Comparison of ENCODE assay signal across 8 cellular contexts in genomic region chr9:86948153-86948929, GRCh38. TPM values are rescaled to one million over a fixed set of nuclear protein-coding genes. Genes with fewer than 3 reads are reported as not detected.
A peak's percentile ranks its signal among the peaks of the same experiment; 100 is the strongest.
DNase-seq lines count a peak whose midpoint lies in the region; ATAC-seq and TF ChIP-seq lines count a peak whose summit lies in the region.

No MANE protein-coding gene starts in this region.

- H3K27me3 ChIP-seq in PC-3 (ENCODE audit: low read length), result peaks cover 27% of the 10 kb centered on the region

- peaks cover 7 to 13% of the 10 kb centered on the region in 2 donors for H3K27me3 Mint-ChIP-seq in natural killer cell (ENCODE audit: low read depth in 2 of 2)
- H3K27me3 Mint-ChIP-seq in stimulated activated naive B cell treated with anti-CD40 and anti-IgM and Interleukin-4, amounts not matched to agents 10 μg/mL and 1 μg/mL and 100 μg/mL, for 72 hours, result peaks cover 32 to 54% of the 10 kb centered on the region in 2 donors

- no peaks in the 10 kb centered on the region for H3K9me3 ChIP-seq in PC-3 (ENCODE audit: low read length)

- CTCF ChIA-PET in PC-3 (lab: Charles Lee), result interaction anchor here (0.6 kb wide), 1 partner anchor 15 kb away, joined by 3 read pairs; no protein-coding TSS in a partner anchor

- DNase-seq in C1 segment of cervical spinal cord (lab: John Stamatoyannopoulos, UW) (peak; percentile 11 to 84 (median 72)), PC-3 (peak; percentile 65), fibroblast of mammary gland (ENCODE audit: low read depth) (peak; percentile 85), natural killer cell (peak; percentile 65)
- peak; percentile 48 to 53 for DNase-seq in activated T-helper 1 cell treated with anti-CD3 and anti-CD28 coated beads, Interleukin-2, amount 50 U/mL, for 16 hours (ENCODE audit: low read depth in 1 of 2, low spot score in 1 of 2)
- peak; percentile 53 for DNase-seq in stimulated activated naive B cell treated with anti-CD40 and anti-IgM and Interleukin-4, amounts not matched to agents 10 μg/mL and 1 μg/mL and 100 μg/mL, for 72 hours

- peaks cover 24 to 30% of the 10 kb centered on the region in 2 donors for H3K4me1 Mint-ChIP-seq in natural killer cell
- H3K4me1 Mint-ChIP-seq in stimulated activated naive B cell treated with anti-CD40 and anti-IgM and Interleukin-4, amounts not matched to agents 10 μg/mL and 1 μg/mL and 100 μg/mL, for 72 hours, result peaks cover 8 to 22% of the 10 kb centered on the region in 2 donors

- no peak overlapping the region for H3K9ac ChIP-seq in PC-3 (ENCODE audit: low read length)

- H3K4me3 ChIP-seq in PC-3 (ENCODE audit: low read length), result peak overlapping the region; percentile 40
- H3K4me3 ChIP-seq in fibroblast of mammary gland (ENCODE audit: control insufficient read depth, low read depth, low read length), result peak overlapping the region; percentile 87

- H3K79me2 ChIP-seq in PC-3 (ENCODE audit: low read length), result no peaks in the 10 kb centered on the region

- no peak overlapping the region for H3K27ac ChIP-seq in PC-3 (ENCODE audit: low read length)

- no peaks in the 10 kb centered on the region for H3K9me2 ChIP-seq in PC-3 (replicated peaks; ENCODE audit: low read length)

- H3K36me3 Mint-ChIP-seq in natural killer cell, result no peaks in the 10 kb centered on the region
- no peaks in the 10 kb centered on the region for H3K36me3 Mint-ChIP-seq in stimulated activated naive B cell treated with anti-CD40 and anti-IgM and Interleukin-4, amounts not matched to agents 10 μg/mL and 1 μg/mL and 100 μg/mL, for 72 hours

- peak overlapping the region; percentile 89 for H3K4me3 Mint-ChIP-seq in natural killer cell
- peak overlapping the region; percentile 80 to 84 for H3K4me3 Mint-ChIP-seq in stimulated activated naive B cell treated with anti-CD40 and anti-IgM and Interleukin-4, amounts not matched to agents 10 μg/mL and 1 μg/mL and 100 μg/mL, for 72 hours

- TF ChIP-seq CTCF in PC-3 (conservative IDR thresholded peaks at IDR 0.05; ENCODE audit: low read depth, low read length) (peak; percentile 60), fibroblast of mammary gland (conservative IDR thresholded peaks at IDR 0.05; ENCODE audit: control insufficient read depth, insufficient read depth, low read depth, low read length) (peak; percentile 87), natural killer cell (IDR thresholded peaks at IDR 0.05) (peak; percentile 85)

- H3K9me3 Mint-ChIP-seq in natural killer cell, result no peaks in the 10 kb centered on the region
- H3K9me3 Mint-ChIP-seq in stimulated activated naive B cell treated with anti-CD40 and anti-IgM and Interleukin-4, amounts not matched to agents 10 μg/mL and 1 μg/mL and 100 μg/mL, for 72 hours, result peaks cover 0 to 5% of the 10 kb centered on the region in 2 donors

- BruUV-seq in PC-3 (replicated peaks; lab: Mats Ljungman, UMichigan), result no TSS peak

- POLR2A ChIA-PET in PC-3 (lab: Charles Lee; ENCODE audit: unreplicated experiment), result no interaction called here

- peak overlapping the region; percentile 55; the same call in 1 of the 2 replicates for H2AFZ ChIP-seq in PC-3 (ENCODE audit: low read length)

- intact Hi-C loops in PC-3 (cut with micrococcal nuclease), result loop anchor here (5.0 kb wide), 1 partner anchor 374 kb away; no protein-coding TSS in a partner anchor
- intact Hi-C loops in natural killer cell (cut with micrococcal nuclease), result no loop called here

- H4K20me1 ChIP-seq in PC-3 (ENCODE audit: low read length), result no peaks in the 10 kb centered on the region

- no peaks in the 10 kb centered on the region for H3F3A ChIP-seq in PC-3 (ENCODE audit: low read length, unreplicated experiment)

- no peaks in the 10 kb centered on the region for H3K36me3 ChIP-seq in PC-3 (ENCODE audit: low read depth, low read length)

- H3K4me2 ChIP-seq in PC-3 (ENCODE audit: low read length), result peak overlapping the region; percentile 91

- peak; percentile 67 for ATAC-seq in GM19328 (IDR thresholded peaks at IDR 0.05; ENCODE audit: unreplicated experiment)
- ATAC-seq in HG03460 (IDR thresholded peaks at IDR 0.05; ENCODE audit: unreplicated experiment), result peak; percentile 68
- ATAC-seq in PC-3, result peak; percentile 65
- peak; percentile 63 to 76 (median 68) for ATAC-seq in natural killer cell
- peak; percentile 71 to 75 for ATAC-seq in stimulated activated naive B cell treated with anti-CD40 and anti-IgM and Interleukin-4, amounts not matched to agents 10 μg/mL and 1 μg/mL and 100 μg/mL, for 72 hours (replicated peaks)

- H3K4me1 ChIP-seq in PC-3 (ENCODE audit: insufficient read depth, low read length), result peaks cover 3% of the 10 kb centered on the region; the same call in 1 of the 2 replicates

- peak overlapping the region; percentile 74 to 88 for H3K27ac Mint-ChIP-seq in natural killer cell
- H3K27ac Mint-ChIP-seq in stimulated activated naive B cell treated with anti-CD40 and anti-IgM and Interleukin-4, amounts not matched to agents 10 μg/mL and 1 μg/mL and 100 μg/mL, for 72 hours, result peak overlapping the region; percentile 34

RNA-seq across cellular contexts. Expression of gene GAS1, which starts 1.0 kb away (rescaled TPM):
- not detected in 2 replicates for total RNA-seq in PC-3 (2014; rRNA removed)
- total RNA-seq in natural killer cell, result 1 to 10 TPM; 1.0 to 3.1 (median 2.8) TPM
